ENCODE assay signal across 1 cellular context in genomic region chr7:45111298-45112223, GRCh38.
TF ChIP-seq lines count a peak whose summit lies in the region.

TBRG4 (minus strand) TSS chr7:45111697; CDS start chr7:45109237, 2,460 bp downstream.

TF ChIP-seq in A549, 52 proteins besides CTCF, POLR2A, EP300 and RAD21 (continued from another document):
- TF ChIP-seq ELK1 (IDR thresholded peaks at IDR 0.05; ENCODE audit: low read depth, low read length) (peak; percentile 62; the same call in 1 of the 2 replicates), MAZ (IDR thresholded peaks at IDR 0.05; ENCODE audit: borderline replicate concordance, low read depth, low read length) (peak; percentile 79; the same call in 1 of the 2 replicates), RFX5 (IDR thresholded peaks at IDR 0.05) (peak; percentile 29; the same call in 1 of the 2 replicates), ESRRA (IDR thresholded peaks at IDR 0.05; ENCODE audit: borderline replicate concordance, low read length) (no peak), HEYL (CRISPR knock-in tag; IDR thresholded peaks at IDR 0.05) (no peak), CHD4 (IDR thresholded peaks at IDR 0.05; ENCODE audit: borderline replicate concordance) (no peak), NFE2L2 (conservative IDR thresholded peaks at IDR 0.05; ENCODE audit: low read length) (no peak), CBX2 (IDR thresholded peaks at IDR 0.05; ENCODE audit: borderline replicate concordance, low read depth) (no peak), BCL3 (IDR thresholded peaks at IDR 0.05) (peak; percentile 96), HOXB13 (CRISPR knock-in tag; IDR thresholded peaks at IDR 0.05; ENCODE audit: low read depth) (no peak), FOXS1 (CRISPR knock-in tag; IDR thresholded peaks at IDR 0.05) (no peak), EHMT2 (IDR thresholded peaks at IDR 0.05; ENCODE audit: low read depth) (no peak), REST (IDR thresholded peaks at IDR 0.05) (no peak; the same call in none of the 2 replicates), ZNF302 (CRISPR knock-in tag; IDR thresholded peaks at IDR 0.05) (no peak), ZSCAN20 (CRISPR knock-in tag; IDR thresholded peaks at IDR 0.05) (no peak), GATA3 (IDR thresholded peaks at IDR 0.05; ENCODE audit: borderline replicate concordance) (no peak), KDM1A (IDR thresholded peaks at IDR 0.05; ENCODE audit: low read depth) (no peak), HOXA7 (CRISPR knock-in tag; IDR thresholded peaks at IDR 0.05) (peak; percentile 87), NPAS2 (CRISPR knock-in tag; IDR thresholded peaks at IDR 0.05; ENCODE audit: borderline replicate concordance) (no peak), SREBF2 (IDR thresholded peaks at IDR 0.05) (no peak), CHD2 (IDR thresholded peaks at IDR 0.05; ENCODE audit: low read length, partially characterized antibody) (peak; percentile 57), FOSL2 (IDR thresholded peaks at IDR 0.05) (no peak), FOSL2 (CRISPR knock-in tag; IDR thresholded peaks at IDR 0.05) (no peak; the same call in 1 of the 2 replicates), CBX8 (IDR thresholded peaks at IDR 0.05) (no peak), JUNB (IDR thresholded peaks at IDR 0.05) (no peak), RCOR1 (IDR thresholded peaks at IDR 0.05; ENCODE audit: low read depth, low read length) (no peak), SMC3 (IDR thresholded peaks at IDR 0.05) (0 out of 3 replicates have a peak, but pooled peaks have one; percentile 31), RNF2 (IDR thresholded peaks at IDR 0.05; ENCODE audit: borderline replicate concordance, low read depth) (no peak), HDAC2 (IDR thresholded peaks at IDR 0.05) (no peak)
